Comparison of ENCODE assay signal across 8 cellular contexts in genomic region chr2:17227856-17228255, GRCh38.
"Had no signal": no experiment of that assay in that cellular context is flagged by ENCODE, and none has a peak within 500 bp of the region (broad histone marks: within the 10 kb centered on the region; RNA-seq: fewer than 3 reads in every experiment).

No MANE protein-coding gene starts in this region.

- H3K27ac ChIP-seq: GM23248 had no signal

- H3K4me3 ChIP-seq: GM23248, K562 had no signal

- ATAC-seq: K562 had no signal

- H3K9me3 Mint-ChIP-seq: H9 had no signal

- FAIRE-seq: H1, H54, HTR-8/SVneo, K562 had no signal

- H3K4me3 Mint-ChIP-seq: H9 had no signal

- H3K9ac ChIP-seq: GM23248 had no signal

- H2AFZ ChIP-seq: GM23248 had no signal

- DNase-seq: GM23248, H9, HCEC 1CT, IMR-90 had no signal
